ENCODE assay signal across 4 cellular contexts in genomic region chr17:82259972-82260961, GRCh38. TPM values are rescaled to one million over a fixed set of nuclear protein-coding genes. Genes with fewer than 3 reads are reported as not detected.
"Had no signal": no experiment of that assay in that cellular context is flagged by ENCODE, and none has a peak within 500 bp of the region (broad histone marks: within the 10 kb centered on the region; RNA-seq: fewer than 3 reads in every experiment).

No MANE protein-coding gene starts in this region.

RNA-seq across cellular contexts. Expression of gene CD7, which starts 57.1 kb away (rescaled TPM):
- total RNA-seq: dermis microvascular lymphatic vessel endothelial cell, frontal cortex, osteoblast, smooth muscle cell had no signal
